ENCODE assay signal across 8 cellular contexts in the genomic region with DNA sequence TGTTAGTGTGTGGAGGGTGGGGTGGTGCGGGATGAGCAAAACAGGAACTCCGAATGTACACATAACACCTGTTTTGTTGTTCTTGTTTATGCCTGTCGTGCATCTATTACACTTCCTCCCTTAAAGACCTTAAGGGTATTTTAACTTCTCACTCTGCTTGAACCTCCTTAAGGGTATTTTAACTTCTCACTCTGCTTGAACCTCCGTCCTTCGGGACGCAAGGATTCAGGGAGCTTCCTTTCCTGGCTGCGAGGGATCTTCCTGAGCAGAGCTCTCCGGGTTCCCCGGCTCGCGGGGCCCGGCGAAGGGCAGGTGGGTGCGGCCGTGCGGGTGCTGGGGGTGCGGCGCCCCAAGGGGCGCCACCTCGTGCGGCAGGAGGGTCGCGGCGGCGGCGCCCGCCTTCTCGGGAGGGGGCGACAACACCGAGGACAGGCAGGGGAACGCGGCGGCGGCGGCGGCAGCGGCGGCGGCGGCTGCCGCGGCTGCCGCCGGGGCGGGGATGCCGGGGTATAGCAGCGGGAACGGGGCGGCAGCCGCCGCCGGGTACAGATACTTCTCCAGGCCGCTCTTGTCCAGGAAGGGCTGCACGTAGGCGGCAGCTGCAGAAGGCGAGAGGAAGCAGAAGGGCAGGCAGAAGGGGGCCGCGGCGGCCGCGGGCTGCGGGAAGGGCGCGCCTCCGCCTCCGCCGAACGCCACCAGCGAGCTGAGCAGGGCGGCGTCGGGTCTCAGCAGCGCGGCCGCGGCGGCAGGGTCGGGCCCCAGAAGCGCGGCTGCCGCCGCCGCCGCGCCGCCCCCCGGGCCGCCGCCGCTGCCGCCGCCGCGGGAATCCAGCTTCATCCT. TPM values are rescaled to one million over a fixed set of nuclear protein-coding genes. Genes with fewer than 3 reads are reported as not detected.
DNase-seq lines count a peak whose midpoint lies in the region; ATAC-seq and TF ChIP-seq lines count a peak whose summit lies in the region.

No MANE protein-coding gene starts in this region.

- peak overlapping the region; percentile 97 for H3K4me2 ChIP-seq in osteoblast (ENCODE audit: insufficient read depth, low read length)

- H3K4me3 ChIP-seq in MG63 (peak overlapping the region; percentile 42), foreskin fibroblast (ENCODE audit: low read depth in 1 of 2, low read length in 2 of 2) (peak overlapping the region; percentile 70 to 80), osteoblast (ENCODE audit: insufficient read depth, low read length) (peak overlapping the region; percentile 70)

- no peak overlapping the region for H3K27ac Mint-ChIP-seq in activated T-cell treated with anti-CD3 and anti-CD28 coated beads, Interleukin-2, amount 50 U/mL, for 24 hours

- ATAC-seq in GM18909 (IDR thresholded peaks at IDR 0.05; ENCODE audit: poor library complexity, unreplicated experiment) (no peak), HG02840 (IDR thresholded peaks at IDR 0.05; ENCODE audit: low FRiP score, unreplicated experiment) (no peak)

- no peaks in the 10 kb centered on the region for H4K20me1 ChIP-seq in osteoblast (ENCODE audit: insufficient read depth, low read length)

- peaks cover 84% of the 10 kb centered on the region for H3K27me3 Mint-ChIP-seq in activated T-cell treated with anti-CD3 and anti-CD28 coated beads, Interleukin-2, amount 50 U/mL, for 24 hours

- H3K9me3 ChIP-seq in MG63 (no peaks in the 10 kb centered on the region), osteoblast (ENCODE audit: low read depth, low read length) (no peaks in the 10 kb centered on the region)

- H3K4me1 Mint-ChIP-seq in activated T-cell treated with anti-CD3 and anti-CD28 coated beads, Interleukin-2, amount 50 U/mL, for 24 hours (ENCODE audit: low read depth): peaks cover 37% of the 10 kb centered on the region

- H3K36me3 ChIP-seq in MG63: no peaks in the 10 kb centered on the region
- H3K36me3 ChIP-seq in osteoblast (ENCODE audit: insufficient read depth, low read length): no peaks in the 10 kb centered on the region

- no peaks in the 10 kb centered on the region for H3K9me3 Mint-ChIP-seq in activated T-cell treated with anti-CD3 and anti-CD28 coated beads, Interleukin-2, amount 50 U/mL, for 24 hours

- H3K36me3 Mint-ChIP-seq in activated T-cell treated with anti-CD3 and anti-CD28 coated beads, Interleukin-2, amount 50 U/mL, for 24 hours (ENCODE audit: low read depth): no peaks in the 10 kb centered on the region

- H3K4me1 ChIP-seq in osteoblast (ENCODE audit: insufficient read depth, low read length): peaks cover 19% of the 10 kb centered on the region

- H3K79me2 ChIP-seq in osteoblast (ENCODE audit: insufficient read depth, low read length): no peaks in the 10 kb centered on the region

- in situ Hi-C loops in GM13976 (cut with MboI; ENCODE audit: low sequenced_read_pairs, unreplicated experiment): loop anchor here (25.0 kb wide), 1 partner anchor 740 kb away; no protein-coding TSS in a partner anchor

- DNase-seq in 8988T (peak; percentile 21), GM13976 (ENCODE audit: low spot score) (peak; percentile 60), MG63 (peak; percentile 54), foreskin fibroblast (peak; percentile 17 to 64), osteoblast (ENCODE audit: insufficient read length, low spot score, missing footprints) (peak; percentile 87)
- DNase-seq in activated T-cell treated with anti-CD3 and anti-CD28 coated beads, Interleukin-2, amount 50 U/mL, for 24 hours: no peak

- peaks cover 43% of the 10 kb centered on the region for H3K27me3 ChIP-seq in MG63
- peaks cover 3% of the 10 kb centered on the region for H3K27me3 ChIP-seq in osteoblast (ENCODE audit: insufficient read depth, low read length)

- H3K4me3 Mint-ChIP-seq in activated T-cell treated with anti-CD3 and anti-CD28 coated beads, Interleukin-2, amount 50 U/mL, for 24 hours: peak overlapping the region; percentile 62

- no peak overlapping the region for H3K27ac ChIP-seq in osteoblast (ENCODE audit: low read depth, low read length)

- TF ChIP-seq CTCF in GM13976 (IDR thresholded peaks at IDR 0.05; ENCODE audit: borderline replicate concordance, control extremely low read depth, extremely low read depth, insufficient read depth, missing control alignments) (no peak), foreskin fibroblast (IDR thresholded peaks at IDR 0.05; ENCODE audit: low read depth, low read length) (no peak), osteoblast (IDR thresholded peaks at IDR 0.05; ENCODE audit: extremely low read depth, low read depth, low read length) (no peak)

- peak overlapping the region; percentile 66 for H2AFZ ChIP-seq in osteoblast (ENCODE audit: low read length)

RNA-seq across cellular contexts. Expression of a gene that starts 2.8 kb away (rescaled TPM):
- 0.03 TPM in 1 of 2 replicates, not detected in the other for total RNA-seq in MG63 (2014; rRNA removed; shearing (Covaris generic); ENCODE audit: low replicate concordance)
- total RNA-seq in osteoblast: 4.3 and 4.7 TPM in 2 replicates
